In genomic region chr2:216632321-216632951, GRCh38 we compare ENCODE assay signal across 9 cellular contexts. TPM values are rescaled to one million over a fixed set of nuclear protein-coding genes. Genes with fewer than 3 reads are reported as not detected.
A peak's percentile ranks its signal among the peaks of the same experiment; 100 is the strongest.
DNase-seq lines count a peak whose midpoint lies in the region; ATAC-seq and TF ChIP-seq lines count a peak whose summit lies in the region.
"Had no signal": no experiment of that assay in that cellular context is flagged by ENCODE, and none has a peak within 500 bp of the region (broad histone marks: within the 10 kb centered on the region; RNA-seq: fewer than 3 reads in every experiment).

No MANE protein-coding gene starts in this region.

- H3K27me3 Mint-ChIP-seq in activated T-cell treated with anti-CD3 and anti-CD28 coated beads, Interleukin-2, amount 50 U/mL, for 4 hours (ENCODE audit: low read depth) = peaks cover 56% of the 10 kb centered on the region
- peaks cover 67% of the 10 kb centered on the region for H3K27me3 Mint-ChIP-seq in activated T-helper 1 cell treated with anti-CD3 and anti-CD28 coated beads, Interleukin-12 subunit alpha, Interleukin-12 subunit beta, Interleukin-2, Interleukin-4 antibody, amounts not matched to agents 30 ng/mL and 10 ng/mL and 1 ng/mL, durations not matched to agents 14 hours and 24 hours and 36 hours (ENCODE audit: insufficient read depth)

- TF ChIP-seq POLR2A in sigmoid colon (IDR thresholded peaks at IDR 0.05) = no peak

- H3K9ac ChIP-seq in stomach smooth muscle (ENCODE audit: low read length in 2 of 2) = peak overlapping the region in 1 of 2 donors; percentile 61

- no peaks in the 10 kb centered on the region for H3K27me3 ChIP-seq in kidney epithelial cell (ENCODE audit: control insufficient read depth, insufficient read depth, low read length)
- no peaks in the 10 kb centered on the region for H3K27me3 ChIP-seq in stomach smooth muscle (ENCODE audit: control insufficient read depth in 1 of 2, insufficient read depth in 2 of 2, low read length in 2 of 2)
- H3K27me3 ChIP-seq in sigmoid colon = peaks cover 12 to 50% (median 28%) of the 10 kb centered on the region in 3 donors

- H3K36me3 ChIP-seq in kidney epithelial cell (ENCODE audit: control insufficient read depth, insufficient read depth, low read length) = no peaks in the 10 kb centered on the region
- no peaks in the 10 kb centered on the region for H3K36me3 ChIP-seq in stomach smooth muscle (ENCODE audit: control insufficient read depth in 2 of 2, insufficient read depth in 2 of 2, low read length in 2 of 2)
- no peaks in the 10 kb centered on the region for H3K36me3 ChIP-seq in sigmoid colon

- TF ChIP-seq EP300 in sigmoid colon (IDR thresholded peaks at IDR 0.05) = no peak

- no peak for TF ChIP-seq CTCF in kidney epithelial cell (IDR thresholded peaks at IDR 0.05; ENCODE audit: insufficient read depth, low read length, poor library complexity, severe bottlenecking)
- no peak for TF ChIP-seq CTCF in sigmoid colon (IDR thresholded peaks at IDR 0.05)

- H3K4me1 ChIP-seq in stomach smooth muscle (ENCODE audit: control insufficient read depth, insufficient read depth, low read length) = peaks cover 27% of the 10 kb centered on the region
- H3K4me1 ChIP-seq in sigmoid colon = peaks cover 0 to 36% (median 24%) of the 10 kb centered on the region in 4 donors

- no peak for DNase-seq in activated T-cell treated with anti-CD3 and anti-CD28 coated beads, Interleukin-2, amount 50 U/mL, for 4 hours
- no peak for DNase-seq in activated T-cell treated with anti-CD3 and anti-CD28 coated beads, Interleukin-2, amount 50 U/mL, for 48 hours
- no peak for DNase-seq in activated T-helper 1 cell treated with anti-CD3 and anti-CD28 coated beads, Interleukin-12 subunit alpha, Interleukin-12 subunit beta, Interleukin-2, Interleukin-4 antibody, amounts not matched to agents 30 ng/mL and 10 ng/mL and 1 ng/mL, durations not matched to agents 14 hours and 24 hours and 36 hours (ENCODE audit: low spot score)
- no peak for DNase-seq in kidney epithelial cell (ENCODE audit: low read depth)
- no peak for DNase-seq in NCI-H2171 treated with DMSO at 0.1 percent for 48 hours (lab: John Stamatoyannopoulos, UW)
- no peak for DNase-seq in sigmoid colon
- DNase-seq: NK-92 treated with Interleukin-12 subunit alpha and Interleukin-12 subunit beta, amount 100 ng/mL, for 24 hours had no signal

- H3K27ac ChIP-seq in stomach smooth muscle (ENCODE audit: low read length) (peak overlapping the region; percentile 70), sigmoid colon (peak overlapping the region in 1 of 4 donors; percentile 81)

- H3K27ac Mint-ChIP-seq in activated T-helper 1 cell treated with anti-CD3 and anti-CD28 coated beads, Interleukin-12 subunit alpha, Interleukin-12 subunit beta, Interleukin-2, Interleukin-4 antibody, amounts not matched to agents 30 ng/mL and 10 ng/mL and 1 ng/mL, durations not matched to agents 14 hours and 24 hours and 36 hours = no peak overlapping the region

- intact Hi-C loops in activated T-helper 1 cell treated with anti-CD3 and anti-CD28 coated beads, Interleukin-12 subunit alpha, Interleukin-12 subunit beta, Interleukin-2, Interleukin-4 antibody, amounts not matched to agents 30 ng/mL and 10 ng/mL and 1 ng/mL, durations not matched to agents 14 hours and 24 hours and 36 hours (cut with micrococcal nuclease) = no loop called here
- intact Hi-C loops in sigmoid colon (cut with DNase I) = no loop called here

- WGBS in sigmoid colon, 2 donors = 46 to 59% methylated on average over 13 of the region's 13 CpGs

- H3K4me1 Mint-ChIP-seq in activated T-cell treated with anti-CD3 and anti-CD28 coated beads, Interleukin-2, amount 50 U/mL, for 4 hours (ENCODE audit: low read depth) = peaks cover 20% of the 10 kb centered on the region
- H3K4me1 Mint-ChIP-seq in activated T-helper 1 cell treated with anti-CD3 and anti-CD28 coated beads, Interleukin-12 subunit alpha, Interleukin-12 subunit beta, Interleukin-2, Interleukin-4 antibody, amounts not matched to agents 30 ng/mL and 10 ng/mL and 1 ng/mL, durations not matched to agents 14 hours and 24 hours and 36 hours (ENCODE audit: low read depth) = peaks cover 23% of the 10 kb centered on the region

- H3K4me3 ChIP-seq in kidney epithelial cell (ENCODE audit: low read depth, low read length) (peak overlapping the region; percentile 49), stomach smooth muscle (ENCODE audit: low read length in 2 of 2) (peak overlapping the region; percentile 46 to 85), sigmoid colon (peak overlapping the region in 1 of 4 donors; percentile 52)

- ATAC-seq in activated T-cell treated with anti-CD3 and anti-CD28 coated beads, Interleukin-2, amount 50 U/mL, for 4 hours = no peak
- ATAC-seq in HG03039 (IDR thresholded peaks at IDR 0.05; ENCODE audit: unreplicated experiment) = no peak

- H3K9me3 Mint-ChIP-seq in activated T-cell treated with anti-CD3 and anti-CD28 coated beads, Interleukin-2, amount 50 U/mL, for 4 hours = no peaks in the 10 kb centered on the region
- H3K9me3 Mint-ChIP-seq in activated T-helper 1 cell treated with anti-CD3 and anti-CD28 coated beads, Interleukin-12 subunit alpha, Interleukin-12 subunit beta, Interleukin-2, Interleukin-4 antibody, amounts not matched to agents 30 ng/mL and 10 ng/mL and 1 ng/mL, durations not matched to agents 14 hours and 24 hours and 36 hours = no peaks in the 10 kb centered on the region

- H3K36me3 Mint-ChIP-seq in activated T-cell treated with anti-CD3 and anti-CD28 coated beads, Interleukin-2, amount 50 U/mL, for 4 hours (ENCODE audit: insufficient read depth) = no peaks in the 10 kb centered on the region
- peaks cover 7% of the 10 kb centered on the region for H3K36me3 Mint-ChIP-seq in activated T-helper 1 cell treated with anti-CD3 and anti-CD28 coated beads, Interleukin-12 subunit alpha, Interleukin-12 subunit beta, Interleukin-2, Interleukin-4 antibody, amounts not matched to agents 30 ng/mL and 10 ng/mL and 1 ng/mL, durations not matched to agents 14 hours and 24 hours and 36 hours (ENCODE audit: low read depth)

- H3K4me3 Mint-ChIP-seq in activated T-cell treated with anti-CD3 and anti-CD28 coated beads, Interleukin-2, amount 50 U/mL, for 4 hours = peak overlapping the region; percentile 70
- peak overlapping the region; percentile 83 for H3K4me3 Mint-ChIP-seq in activated T-helper 1 cell treated with anti-CD3 and anti-CD28 coated beads, Interleukin-12 subunit alpha, Interleukin-12 subunit beta, Interleukin-2, Interleukin-4 antibody, amounts not matched to agents 30 ng/mL and 10 ng/mL and 1 ng/mL, durations not matched to agents 14 hours and 24 hours and 36 hours

- H3K9me3 ChIP-seq in stomach smooth muscle (ENCODE audit: control insufficient read depth in 2 of 2, low read length in 2 of 2) (no peaks in the 10 kb centered on the region), sigmoid colon (no peaks in the 10 kb centered on the region)

RNA-seq across cellular contexts. Expression of gene IGFBP2, which starts 0.8 kb away (rescaled TPM):
- 1 to 10 TPM in 2 of 3 donors, under 1 TPM in 1; 0.73 to 1.9 (median 1.4) TPM for total RNA-seq in activated T-cell treated with anti-CD3 and anti-CD28 coated beads, Interleukin-2, amount 50 U/mL, for 4 hours
- total RNA-seq in activated T-helper 1 cell treated with anti-CD3 and anti-CD28 coated beads, Interleukin-12 subunit alpha, Interleukin-12 subunit beta, Interleukin-2, Interleukin-4 antibody, amounts not matched to agents 30 ng/mL and 10 ng/mL and 1 ng/mL, durations not matched to agents 14 hours and 24 hours and 36 hours = 11.1 and 12.3 TPM in 2 replicates
- total RNA-seq in kidney epithelial cell (298 and 307 TPM in 2 replicates), sigmoid colon (10 to 100 TPM in 3 of 4 donors, 1 to 10 TPM in 1; 6.3 to 45.7 (median 21.9) TPM)
- 10 to 100 TPM; 30.8 to 33.5 (median 33.0) TPM for polyA plus RNA-seq in sigmoid colon
